8 cellular contexts compared by ENCODE assay signal in genomic region chr1:10796029-10796944, GRCh38. TPM values are rescaled to one million over a fixed set of nuclear protein-coding genes. Genes with fewer than 3 reads are reported as not detected.
DNase-seq lines count a peak whose midpoint lies in the region; ATAC-seq and TF ChIP-seq lines count a peak whose summit lies in the region.

Gene CASZ1, minus strand, starts transcription at chr1:10796646. Its CDS starts 102,757 bp downstream, at chr1:10693889.

- POLR2A ChIA-PET in naive thymus-derived CD4-positive, alpha-beta T cell (lab: Charles Lee) = interaction anchor here (0.5 kb wide), 1 partner anchor 341 kb away, joined by 4 read pairs; no protein-coding TSS in a partner anchor

- H3K36me3 ChIP-seq in ES-I3 (ENCODE audit: insufficient read depth, low read length) (no peaks in the 10 kb centered on the region), aorta (ENCODE audit: control insufficient read depth in 1 of 2, insufficient read depth in 2 of 2, low read length in 1 of 2) (no peaks in the 10 kb centered on the region)
- no peaks in the 10 kb centered on the region for H3K36me3 ChIP-seq in naive thymus-derived CD4-positive, alpha-beta T cell (ENCODE audit: control insufficient read depth in 2 of 3, insufficient read depth in 3 of 3, low read length in 3 of 3)

- peaks cover 12% of the 10 kb centered on the region for H3K4me1 ChIP-seq in ES-I3 (ENCODE audit: insufficient read depth, low read length)
- H3K4me1 ChIP-seq in naive thymus-derived CD4-positive, alpha-beta T cell (ENCODE audit: control insufficient read depth in 2 of 2, insufficient read depth in 2 of 2, low read length in 2 of 2) = peaks cover 0 to 7% of the 10 kb centered on the region in 2 donors
- no peaks in the 10 kb centered on the region for H3K4me1 ChIP-seq in aorta (ENCODE audit: control insufficient read depth in 1 of 2, insufficient read depth in 2 of 2, low read length in 2 of 2)

- H3K27ac Mint-ChIP-seq in naive thymus-derived CD4-positive, alpha-beta T cell = no peak within 1 kb of the TSS

- peak within 1 kb of the TSS; percentile 59; the same call in 1 of the 2 replicates for H3K9ac ChIP-seq in ES-I3 (ENCODE audit: low read depth, low read length)

- H3K4me3 ChIP-seq in foreskin fibroblast (ENCODE audit: low read depth in 1 of 2, low read length in 2 of 2) = peak within 1 kb of the TSS; percentile 50 to 52
- H3K4me3 ChIP-seq in naive thymus-derived CD4-positive, alpha-beta T cell (ENCODE audit: low read length) = no peak within 1 kb of the TSS
- peak within 1 kb of the TSS; percentile 55 to 84 for H3K4me3 ChIP-seq in aorta (ENCODE audit: low read length in 2 of 2)

- TF ChIP-seq CTCF in VCaP (conservative IDR thresholded peaks at IDR 0.05) = no peak
- no peak for TF ChIP-seq CTCF in foreskin fibroblast (IDR thresholded peaks at IDR 0.05; ENCODE audit: low read depth, low read length)

- no peaks in the 10 kb centered on the region for H3K27me3 ChIP-seq in naive thymus-derived CD4-positive, alpha-beta T cell (ENCODE audit: control insufficient read depth in 2 of 2, insufficient read depth in 2 of 2, low read length in 2 of 2)
- H3K27me3 ChIP-seq in aorta (ENCODE audit: control insufficient read depth in 1 of 2, insufficient read depth in 2 of 2, low read length in 1 of 2) = no peaks in the 10 kb centered on the region

- ATAC-seq in naive thymus-derived CD4-positive, alpha-beta T cell = no peak
- ATAC-seq in aorta (ENCODE audit: low FRiP score) (peak; percentile 91), HG02973 (IDR thresholded peaks at IDR 0.05; ENCODE audit: unreplicated experiment) (no peak), GM18868 (IDR thresholded peaks at IDR 0.05; ENCODE audit: unreplicated experiment) (no peak)

- H3K27ac ChIP-seq in VCaP (peak within 1 kb of the TSS; percentile 97), aorta (ENCODE audit: low read depth in 1 of 2, low read length in 2 of 2) (no peak within 1 kb of the TSS)
- H3K27ac ChIP-seq in naive thymus-derived CD4-positive, alpha-beta T cell (ENCODE audit: low read depth, low read length) = no peak within 1 kb of the TSS

- H3K9me3 ChIP-seq in ES-I3 (ENCODE audit: control insufficient read depth, insufficient read depth, low read length) = no peaks in the 10 kb centered on the region
- no peaks in the 10 kb centered on the region for H3K9me3 ChIP-seq in naive thymus-derived CD4-positive, alpha-beta T cell (ENCODE audit: control insufficient read depth in 2 of 3, low read length in 3 of 3)
- no peaks in the 10 kb centered on the region for H3K9me3 ChIP-seq in aorta (ENCODE audit: control insufficient read depth, low read length)

- intact Hi-C loops in naive thymus-derived CD4-positive, alpha-beta T cell (cut with micrococcal nuclease) = no loop called here
- intact Hi-C loops in aorta (cut with DNase I) = loop anchor here in 1 of 2 donors (2.0 to 5.0 kb wide), 2 partner anchors 117 to 284 kb away; no protein-coding TSS in a partner anchor

- H3K4me3 Mint-ChIP-seq in naive thymus-derived CD4-positive, alpha-beta T cell = peak within 1 kb of the TSS in 6 of 10 donors; percentile 8 to 88 (median 72)

- CTCF ChIA-PET in naive thymus-derived CD4-positive, alpha-beta T cell (lab: Charles Lee) = no interaction called here

- H3K4me1 Mint-ChIP-seq in naive thymus-derived CD4-positive, alpha-beta T cell = peaks cover 7 to 21% (median 15%) of the 10 kb centered on the region in 7 donors

- H3K27me3 Mint-ChIP-seq in naive thymus-derived CD4-positive, alpha-beta T cell = peaks cover 42 to 72% (median 61%) of the 10 kb centered on the region in 5 donors

- H3K9me3 Mint-ChIP-seq in naive thymus-derived CD4-positive, alpha-beta T cell = peaks cover 0 to 6% (median 0%) of the 10 kb centered on the region in 11 donors

- 1% methylated on average over 77 to 88 of the region's 88 CpGs for WGBS in aorta, 2 donors

- peak; percentile 61 for DNase-seq in NCI-H1694 (lab: John Stamatoyannopoulos, UW)
- peak; percentile 87 to 95 for DNase-seq in foreskin fibroblast
- no peak for DNase-seq in naive thymus-derived CD4-positive, alpha-beta T cell
- DNase-seq in aorta = peak; percentile 78 to 91

- no peaks in the 10 kb centered on the region for H3K36me3 Mint-ChIP-seq in naive thymus-derived CD4-positive, alpha-beta T cell

RNA-seq across cellular contexts. Expression of gene CASZ1, which starts in this region (rescaled TPM):
- total RNA-seq in naive thymus-derived CD4-positive, alpha-beta T cell = 10 to 100 TPM in 2 of 5 experiments, 1 to 10 TPM in 3; 5.2 to 15.9 (median 6.0) TPM
- polyA plus RNA-seq in naive thymus-derived CD4-positive, alpha-beta T cell = 1 to 10 TPM in 1 of 2 donors, under 1 TPM in 1; 0.33 to 1.1 TPM
- total RNA-seq in aorta = 10 to 100 TPM; 20.6 to 39.0 TPM
- polyA plus RNA-seq in aorta = 1 to 10 TPM; 3.4 to 7.0 TPM

Comparison
In these comparisons a context has a peak if more than half of its experiments do, and no peak if none do; other contexts are left out.
1. DNase-seq: peak in NCI-H1694 (single experiment), foreskin fibroblast (2 of 2) and aorta (2 of 2); none in naive thymus-derived CD4-positive, alpha-beta T cell (0 of 9).